In the genomic region with DNA sequence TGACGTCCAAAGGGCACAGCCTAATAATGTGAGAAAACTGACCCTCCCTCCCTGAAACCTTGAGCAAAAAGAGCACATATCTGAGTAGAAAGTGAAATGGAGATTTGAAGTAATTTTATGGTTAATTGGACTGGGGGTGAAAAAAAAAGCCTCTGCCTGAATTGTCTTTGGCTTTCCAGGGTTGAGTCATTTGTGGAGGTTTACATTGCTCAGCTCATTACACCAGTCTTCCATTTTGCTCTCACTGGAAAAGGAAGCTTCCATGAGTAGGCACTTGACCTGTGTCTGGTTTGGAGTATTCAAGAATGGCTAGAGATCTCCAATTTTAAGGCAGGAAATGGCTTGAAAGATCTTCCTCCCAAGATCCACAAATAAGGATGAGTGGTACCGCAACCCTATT, we compare ENCODE assay signal across 14 cellular contexts.
"Had no signal": no experiment of that assay in that cellular context is flagged by ENCODE, and none has a peak within 500 bp of the region (broad histone marks: within the 10 kb centered on the region; RNA-seq: fewer than 3 reads in every experiment).

No MANE protein-coding gene starts in this region.

- H3K36me3 ChIP-seq: right atrium auricular region, tibial artery had no signal

- ATAC-seq: stimulated activated memory B cell treated with anti-CD40 and anti-IgM and Interleukin-4, amounts not matched to agents 10 μg/mL and 1 μg/mL and 100 μg/mL, for 72 hours had no signal

- H3K27me3 Mint-ChIP-seq: activated naive CD8-positive, alpha-beta T cell treated with anti-CD3 and anti-CD28 coated beads, Interleukin-2, amount 10 ng/mL, durations not matched to agents 7 days and 5 days; dendritic cell treated with granulocyte-macrophage colony-stimulating factor and Interleukin-4, amounts not matched to agents 40 ng/mL and 50 ng/mL, for 4 days had no signal

- H3K9me3 Mint-ChIP-seq: activated naive CD8-positive, alpha-beta T cell treated with anti-CD3 and anti-CD28 coated beads, Interleukin-2, amount 10 ng/mL, durations not matched to agents 7 days and 5 days; dendritic cell treated with granulocyte-macrophage colony-stimulating factor and Interleukin-4, amounts not matched to agents 40 ng/mL and 50 ng/mL, for 4 days; stimulated activated memory B cell treated with anti-CD40 and anti-IgM and Interleukin-4, amounts not matched to agents 10 μg/mL and 1 μg/mL and 100 μg/mL, for 72 hours had no signal

- H3K27ac Mint-ChIP-seq: activated naive CD8-positive, alpha-beta T cell treated with anti-CD3 and anti-CD28 coated beads, Interleukin-2, amount 10 ng/mL, durations not matched to agents 7 days and 5 days; dendritic cell treated with granulocyte-macrophage colony-stimulating factor and Interleukin-4, amounts not matched to agents 40 ng/mL and 50 ng/mL, for 4 days; progenitor cell of endocrine pancreas; stimulated activated memory B cell treated with anti-CD40 and anti-IgM and Interleukin-4, amounts not matched to agents 10 μg/mL and 1 μg/mL and 100 μg/mL, for 72 hours had no signal

- H3K27me3 ChIP-seq: right atrium auricular region, tibial artery had no signal

- H3K27ac ChIP-seq: right atrium auricular region, tibial artery had no signal

- DNase-seq: activated CD4-positive, CD25-positive, alpha-beta regulatory T cell treated with anti-CD3 and anti-CD28 coated beads, Interleukin-2, amount 50 U/mL, for 72 hours; activated naive CD4-positive, alpha-beta T cell; activated naive CD8-positive, alpha-beta T cell treated with anti-CD3 and anti-CD28 coated beads, Interleukin-2, amount 10 ng/mL, durations not matched to agents 7 days and 5 days; activated T-cell treated with anti-CD3 and anti-CD28 coated beads for 4 hours; anterior cingulate cortex; cerebellar nuclear complex; effector memory CD4-positive, alpha-beta T cell; foreskin fibroblast; stimulated activated CD4-positive, alpha-beta T cell treated with anti-CD3 and anti-CD28 coated beads, Interleukin-2, amount 100 ng/mL, for 48 hours; tibial artery had no signal

- H3K4me1 ChIP-seq: right atrium auricular region, tibial artery had no signal

- H3K4me3 ChIP-seq: right atrium auricular region, tibial artery had no signal

- H3K4me3 Mint-ChIP-seq: activated naive CD8-positive, alpha-beta T cell treated with anti-CD3 and anti-CD28 coated beads, Interleukin-2, amount 10 ng/mL, durations not matched to agents 7 days and 5 days; dendritic cell treated with granulocyte-macrophage colony-stimulating factor and Interleukin-4, amounts not matched to agents 40 ng/mL and 50 ng/mL, for 4 days; stimulated activated memory B cell treated with anti-CD40 and anti-IgM and Interleukin-4, amounts not matched to agents 10 μg/mL and 1 μg/mL and 100 μg/mL, for 72 hours had no signal

- H3K4me1 Mint-ChIP-seq: activated naive CD8-positive, alpha-beta T cell treated with anti-CD3 and anti-CD28 coated beads, Interleukin-2, amount 10 ng/mL, durations not matched to agents 7 days and 5 days; stimulated activated memory B cell treated with anti-CD40 and anti-IgM and Interleukin-4, amounts not matched to agents 10 μg/mL and 1 μg/mL and 100 μg/mL, for 72 hours had no signal

- H3K36me3 Mint-ChIP-seq: activated naive CD8-positive, alpha-beta T cell treated with anti-CD3 and anti-CD28 coated beads, Interleukin-2, amount 10 ng/mL, durations not matched to agents 7 days and 5 days; stimulated activated memory B cell treated with anti-CD40 and anti-IgM and Interleukin-4, amounts not matched to agents 10 μg/mL and 1 μg/mL and 100 μg/mL, for 72 hours had no signal

- H3K9me3 ChIP-seq: right atrium auricular region, tibial artery had no signal
